ENCODE assay signal across 14 cellular contexts in genomic region chr1:228889289-228889688, GRCh38.
A peak's percentile ranks its signal among the peaks of the same experiment; 100 is the strongest.
DNase-seq lines count a peak whose midpoint lies in the region; ATAC-seq and TF ChIP-seq lines count a peak whose summit lies in the region.
"Had no signal": no experiment of that assay in that cellular context is flagged by ENCODE, and none has a peak within 500 bp of the region (broad histone marks: within the 10 kb centered on the region; RNA-seq: fewer than 3 reads in every experiment).

No MANE protein-coding gene starts in this region.

- H3K36me3 ChIP-seq in left lung = no peaks in the 10 kb centered on the region

- no peaks in the 10 kb centered on the region for H3K9me3 ChIP-seq in left lung
- H3K9me3 ChIP-seq: A549 had no signal

- H3K4me3 Mint-ChIP-seq in activated naive CD8-positive, alpha-beta T cell treated with anti-CD3 and anti-CD28 coated beads, Interleukin-2, amount 10 ng/mL, durations not matched to agents 7 days and 5 days = peak overlapping the region; percentile 28
- H3K4me3 Mint-ChIP-seq in activated naive CD8-positive, alpha-beta T cell treated with anti-CD3 and anti-CD28 coated beads for 36 hours = no peak overlapping the region
- H3K4me3 Mint-ChIP-seq: CD4-positive, alpha-beta T cell; H9 had no signal

- peaks cover 2% of the 10 kb centered on the region for H3K27me3 Mint-ChIP-seq in activated naive CD8-positive, alpha-beta T cell treated with anti-CD3 and anti-CD28 coated beads, Interleukin-2, amount 10 ng/mL, durations not matched to agents 7 days and 5 days
- H3K27me3 Mint-ChIP-seq in activated naive CD8-positive, alpha-beta T cell treated with anti-CD3 and anti-CD28 coated beads for 36 hours = no peaks in the 10 kb centered on the region
- H3K27me3 Mint-ChIP-seq: CD4-positive, alpha-beta T cell had no signal

- H3K4me1 Mint-ChIP-seq in activated naive CD8-positive, alpha-beta T cell treated with anti-CD3 and anti-CD28 coated beads, Interleukin-2, amount 10 ng/mL, durations not matched to agents 7 days and 5 days = peaks cover 25% of the 10 kb centered on the region
- H3K4me1 Mint-ChIP-seq in activated naive CD8-positive, alpha-beta T cell treated with anti-CD3 and anti-CD28 coated beads for 36 hours = peaks cover 19% of the 10 kb centered on the region
- H3K4me1 Mint-ChIP-seq: H9 had no signal

- intact Hi-C loops in left lung (cut with DNase I) = no loop called here

- H3K27ac Mint-ChIP-seq in activated naive CD8-positive, alpha-beta T cell treated with anti-CD3 and anti-CD28 coated beads, Interleukin-2, amount 10 ng/mL, durations not matched to agents 7 days and 5 days = no peak overlapping the region
- H3K27ac Mint-ChIP-seq in activated naive CD8-positive, alpha-beta T cell treated with anti-CD3 and anti-CD28 coated beads for 36 hours = no peak overlapping the region
- H3K27ac Mint-ChIP-seq: CD4-positive, alpha-beta T cell had no signal

- DNase-seq in DMS53 (lab: John Stamatoyannopoulos, UW) (peak; percentile 37), DMS53 treated with DMSO at 0.1 percent for 48 hours (lab: John Stamatoyannopoulos, UW; ENCODE audit: unreplicated experiment) (no peak), left lung (no peak), NCI-H1930 (lab: John Stamatoyannopoulos, UW) (no peak), NCI-H1694 (lab: John Stamatoyannopoulos, UW) (no peak)
- DNase-seq in activated naive CD8-positive, alpha-beta T cell treated with anti-CD3 and anti-CD28 coated beads, Interleukin-2, amount 10 ng/mL, durations not matched to agents 7 days and 5 days = no peak
- no peak for DNase-seq in activated naive CD8-positive, alpha-beta T cell treated with anti-CD3 and anti-CD28 coated beads for 36 hours
- DNase-seq: AML-193; CD4-positive, alpha-beta T cell; H9 had no signal

- H3K36me3 Mint-ChIP-seq in activated naive CD8-positive, alpha-beta T cell treated with anti-CD3 and anti-CD28 coated beads, Interleukin-2, amount 10 ng/mL, durations not matched to agents 7 days and 5 days = peaks cover 6% of the 10 kb centered on the region
- H3K36me3 Mint-ChIP-seq in activated naive CD8-positive, alpha-beta T cell treated with anti-CD3 and anti-CD28 coated beads for 36 hours = no peaks in the 10 kb centered on the region

- H3K4me1 ChIP-seq in left lung = no peaks in the 10 kb centered on the region
- H3K4me1 ChIP-seq: A549 had no signal

- POLR2A ChIA-PET in activated naive CD8-positive, alpha-beta T cell treated with anti-CD3 and anti-CD28 coated beads, Interleukin-2, amount 10 ng/mL, durations not matched to agents 7 days and 5 days (lab: Charles Lee) = no interaction called here

- no peak overlapping the region for H3K4me3 ChIP-seq in left lung
- H3K4me3 ChIP-seq: A549 had no signal

- peaks cover 3% of the 10 kb centered on the region for H3K9me3 Mint-ChIP-seq in activated naive CD8-positive, alpha-beta T cell treated with anti-CD3 and anti-CD28 coated beads, Interleukin-2, amount 10 ng/mL, durations not matched to agents 7 days and 5 days
- H3K9me3 Mint-ChIP-seq in activated naive CD8-positive, alpha-beta T cell treated with anti-CD3 and anti-CD28 coated beads for 36 hours = peaks cover 4% of the 10 kb centered on the region
- H3K9me3 Mint-ChIP-seq: CD4-positive, alpha-beta T cell had no signal

- TF ChIP-seq CTCF in left lung (IDR thresholded peaks at IDR 0.05) = no peak

- H3K27me3 ChIP-seq in left lung = no peaks in the 10 kb centered on the region

- peak; percentile 70 for ATAC-seq in activated naive CD8-positive, alpha-beta T cell treated with anti-CD3 and anti-CD28 coated beads, Interleukin-2, amount 10 ng/mL, durations not matched to agents 7 days and 5 days (ENCODE audit: low read depth)
- ATAC-seq in left lung = peak; percentile 74
- ATAC-seq: A549, HepG2 had no signal

- no peak overlapping the region for H3K27ac ChIP-seq in left lung
- H3K27ac ChIP-seq: 22Rv1, A549, C4-2B had no signal
